In the genomic region with DNA sequence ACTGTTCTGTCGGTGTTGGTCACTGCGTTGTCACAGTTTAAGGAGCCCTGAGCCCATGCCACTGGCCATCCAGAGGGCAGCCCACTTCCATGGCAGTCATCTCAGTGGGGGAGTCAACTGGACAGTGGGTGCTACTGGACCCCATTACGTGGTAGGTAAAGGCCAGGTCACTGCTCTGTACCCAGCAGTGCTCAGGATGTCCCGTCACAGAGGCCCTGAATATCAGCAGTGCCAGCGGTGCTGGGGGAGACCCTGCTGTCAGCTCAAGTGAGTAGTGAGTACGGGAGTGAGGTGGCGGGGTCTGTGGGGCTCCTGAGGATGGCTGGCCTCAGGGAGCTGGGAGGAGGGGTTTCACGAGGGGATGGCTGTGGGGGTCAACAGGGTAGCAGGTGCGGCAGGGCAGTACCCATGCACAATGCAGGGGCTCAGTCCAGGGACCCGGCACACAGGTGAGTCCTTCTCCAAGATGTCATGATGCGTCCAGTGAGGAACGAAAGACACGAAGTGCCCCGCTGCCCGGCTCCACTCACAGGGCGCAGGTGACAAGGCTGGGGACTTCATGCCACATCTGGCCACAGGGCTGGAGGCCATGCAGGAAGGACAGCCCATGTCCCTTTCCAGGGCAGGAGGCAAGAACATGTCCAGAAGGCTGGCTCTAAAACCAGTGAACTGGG, we compare ENCODE assay signal across 2 cellular contexts.
TF ChIP-seq lines count a peak whose summit lies in the region.

No MANE protein-coding gene starts in this region.

TF ChIP-seq in H1, 55 proteins besides CTCF, POLR2A, EP300 and RAD21:
- TF ChIP-seq CBX5 (IDR thresholded peaks at IDR 0.05; ENCODE audit: low read depth, low read length) = no peak
- TF ChIP-seq GTF2F1 (IDR thresholded peaks at IDR 0.05; ENCODE audit: borderline replicate concordance, low read depth, low read length) = no peak
- TF ChIP-seq SAP30 (IDR thresholded peaks at IDR 0.05; ENCODE audit: insufficient read depth, insufficient replicate concordance, low read length) = no peak

TF ChIP-seq in neural cell, 6 proteins besides CTCF, POLR2A, EP300 and RAD21:
- TF ChIP-seq POLR2AphosphoS5 (IDR thresholded peaks at IDR 0.05) (no peak), TAF1 (IDR thresholded peaks at IDR 0.05; ENCODE audit: low read depth) (no peak), SMC3 (conservative IDR thresholded peaks at IDR 0.05; ENCODE audit: poor library complexity) (no peak), EZH2 (IDR thresholded peaks at IDR 0.05; ENCODE audit: borderline replicate concordance, insufficient read depth, low read length, poor library complexity, severe bottlenecking) (no peak), MXI1 (conservative IDR thresholded peaks at IDR 0.05; ENCODE audit: poor library complexity, severe bottlenecking) (no peak)
- TF ChIP-seq, protein P1, sequence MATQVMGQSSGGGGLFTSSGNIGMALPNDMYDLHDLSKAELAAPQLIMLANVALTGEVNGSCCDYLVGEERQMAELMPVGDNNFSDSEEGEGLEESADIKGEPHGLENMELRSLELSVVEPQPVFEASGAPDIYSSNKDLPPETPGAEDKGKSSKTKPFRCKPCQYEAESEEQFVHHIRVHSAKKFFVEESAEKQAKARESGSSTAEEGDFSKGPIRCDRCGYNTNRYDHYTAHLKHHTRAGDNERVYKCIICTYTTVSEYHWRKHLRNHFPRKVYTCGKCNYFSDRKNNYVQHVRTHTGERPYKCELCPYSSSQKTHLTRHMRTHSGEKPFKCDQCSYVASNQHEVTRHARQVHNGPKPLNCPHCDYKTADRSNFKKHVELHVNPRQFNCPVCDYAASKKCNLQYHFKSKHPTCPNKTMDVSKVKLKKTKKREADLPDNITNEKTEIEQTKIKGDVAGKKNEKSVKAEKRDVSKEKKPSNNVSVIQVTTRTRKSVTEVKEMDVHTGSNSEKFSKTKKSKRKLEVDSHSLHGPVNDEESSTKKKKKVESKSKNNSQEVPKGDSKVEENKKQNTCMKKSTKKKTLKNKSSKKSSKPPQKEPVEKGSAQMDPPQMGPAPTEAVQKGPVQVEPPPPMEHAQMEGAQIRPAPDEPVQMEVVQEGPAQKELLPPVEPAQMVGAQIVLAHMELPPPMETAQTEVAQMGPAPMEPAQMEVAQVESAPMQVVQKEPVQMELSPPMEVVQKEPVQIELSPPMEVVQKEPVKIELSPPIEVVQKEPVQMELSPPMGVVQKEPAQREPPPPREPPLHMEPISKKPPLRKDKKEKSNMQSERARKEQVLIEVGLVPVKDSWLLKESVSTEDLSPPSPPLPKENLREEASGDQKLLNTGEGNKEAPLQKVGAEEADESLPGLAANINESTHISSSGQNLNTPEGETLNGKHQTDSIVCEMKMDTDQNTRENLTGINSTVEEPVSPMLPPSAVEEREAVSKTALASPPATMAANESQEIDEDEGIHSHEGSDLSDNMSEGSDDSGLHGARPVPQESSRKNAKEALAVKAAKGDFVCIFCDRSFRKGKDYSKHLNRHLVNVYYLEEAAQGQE (IDR thresholded peaks at IDR 0.05; ENCODE audit: borderline replicate concordance) = no peak
